1 cellular context compared by ENCODE assay signal in genomic region chr9:136543280-136543679, GRCh38.
TF ChIP-seq lines count a peak whose summit lies in the region.

No MANE protein-coding gene starts in this region.

TF ChIP-seq in GM12878, 131 proteins besides CTCF, POLR2A, EP300 and RAD21 (continued from another document):
- TF ChIP-seq ZBTB4 (CRISPR knock-in tag; IDR thresholded peaks at IDR 0.05), result no peak
- TF ChIP-seq SREBF2 (IDR thresholded peaks at IDR 0.05; ENCODE audit: low read length), result no peak
- TF ChIP-seq RUNX3 (IDR thresholded peaks at IDR 0.05; ENCODE audit: low read length), result no peak
- TF ChIP-seq SMC3 (IDR thresholded peaks at IDR 0.05; ENCODE audit: borderline replicate concordance, low read length), result no peak
- TF ChIP-seq ETV6 (conservative IDR thresholded peaks at IDR 0.05 in 1 of 2, IDR thresholded peaks at IDR 0.05 in 1 of 2; ENCODE audit: borderline replicate concordance in 1 of 2, low read depth in 1 of 2), result no peak
